In genomic region chr18:35605686-35606417, GRCh38 we compare ENCODE assay signal across 18 cellular contexts. TPM values are rescaled to one million over a fixed set of nuclear protein-coding genes. Genes with fewer than 3 reads are reported as not detected.
DNase-seq lines count a peak whose midpoint lies in the region; ATAC-seq, FAIRE-seq and TF ChIP-seq lines count a peak whose summit lies in the region.
"Had no signal": no experiment of that assay in that cellular context is flagged by ENCODE, and none has a peak within 500 bp of the region (broad histone marks: within the 10 kb centered on the region; RNA-seq: fewer than 3 reads in every experiment).

No MANE protein-coding gene starts in this region.

- FAIRE-seq in A549 (lab: Jason Lieb, UNC) = no peak

- BruUV-seq in HCT116 (replicated peaks; lab: Mats Ljungman, UMichigan) = no TSS peak

- RAD21 ChIA-PET in HCT116 (lab: Charles Lee; ENCODE audit: low non-redundant PET in 1 of 2, low total read pairs in 2 of 2, uncharacterized antibody in 2 of 2, unreplicated experiment in 2 of 2) = no interaction called here

- H3K4me1 Mint-ChIP-seq in activated T-helper 17 cell treated with anti-CD3 and anti-CD28 coated beads, Interleukin-2, amount 50 U/mL, for 72 hours = peaks cover 5% of the 10 kb centered on the region

- peak overlapping the region; percentile 28; the same call in 2 of the 3 replicates for H3K4me2 ChIP-seq in A549
- peak overlapping the region; percentile 18; the same call in 1 of the 2 replicates for H3K4me2 ChIP-seq in HCT116 (ENCODE audit: low read length)

- peaks cover 43% of the 10 kb centered on the region for H3K4me1 ChIP-seq in A549
- H3K4me1 ChIP-seq in HCT116 (ENCODE audit: control insufficient read depth in 1 of 2, insufficient read depth in 2 of 2, low read length in 2 of 2) = peaks cover 0 to 7% of the 10 kb centered on the region in 2 experiments; a peak in 2 of 4 replicates

- CTCF ChIA-PET in A549 (lab: Yijun Ruan, JAX) = interaction anchor here (1.3 kb wide), 1 partner anchor 197 kb away, joined by 3 read pairs; no protein-coding TSS in a partner anchor
- CTCF ChIA-PET in HCT116 (lab: Charles Lee) = no interaction called here

- ATAC-seq in A549 = no peak
- ATAC-seq in HCT116 = no peak
- ATAC-seq in activated T-helper 17 cell treated with anti-CD3 and anti-CD28 coated beads, Interleukin-2, amount 50 U/mL, for 72 hours (replicated peaks) = peak; percentile 68
- ATAC-seq in HG02610 (IDR thresholded peaks at IDR 0.05; ENCODE audit: unreplicated experiment) = no peak
- ATAC-seq: left cardiac atrium, psoas muscle had no signal

- POLR2A ChIA-PET in A549 (lab: Yijun Ruan, JAX) (no interaction called here), HCT116 (lab: Charles Lee) (interaction anchor here (0.7 kb wide), 1 partner anchor 151 kb away, joined by 4 read pairs; no protein-coding TSS in a partner anchor)

- H3K9me3 ChIP-seq in A549 = peaks cover 16% of the 10 kb centered on the region; the same call in 2 of the 3 replicates
- H3K9me3 ChIP-seq in HCT116 (ENCODE audit: control insufficient read depth in 1 of 2, insufficient read depth in 1 of 2, low read depth in 1 of 2, low read length in 2 of 2) = 0 out of 4 replicates have a peak, but pooled peaks cover 0 to 6% of the 10 kb centered on the region in 2 experiments

- peak overlapping the region; percentile 29 for H3K27ac Mint-ChIP-seq in activated T-helper 17 cell treated with anti-CD3 and anti-CD28 coated beads, Interleukin-2, amount 50 U/mL, for 72 hours
- H3K27ac Mint-ChIP-seq: HFFc6 had no signal

- H3K27me3 Mint-ChIP-seq in activated T-helper 17 cell treated with anti-CD3 and anti-CD28 coated beads, Interleukin-2, amount 50 U/mL, for 72 hours = no peaks in the 10 kb centered on the region

- DNase-seq in A549 (ENCODE audit: low read depth in 1 of 2, low spot score in 1 of 2) = no peak
- no peak for DNase-seq in HCT116 (ENCODE audit: low read depth, low spot score)
- peak; percentile 16 for DNase-seq in glomerular visceral epithelial cell (ENCODE audit: extremely low spot score)
- DNase-seq in cardiac septum (ENCODE audit: low spot score) = no peak
- DNase-seq in SKM-1 (lab: John Stamatoyannopoulos, UW; ENCODE audit: unreplicated experiment) = no peak
- no peak for DNase-seq in activated CD4-positive, alpha-beta T cell treated with anti-CD3 and anti-CD28 coated beads, Interleukin-2, amount 50 U/mL, for 1 hour
- DNase-seq: anterior cingulate cortex; DMS79 treated with DMSO at 0.1 percent for 48 hours; glutamatergic neuron; HFFc6; left cardiac atrium; NCI-H1048; NCI-H226; psoas muscle; stimulated activated CD8-positive, alpha-beta memory T cell treated with anti-CD3 and anti-CD28 coated beads, Interleukin-4, amount 100 ng/mL, for 48 hours; trophoblast cell had no signal

- H2AFZ ChIP-seq in HCT116 (ENCODE audit: low read depth, low read length, poor library complexity, severe bottlenecking) = no peak overlapping the region

- H3K79me2 ChIP-seq in HCT116 (ENCODE audit: insufficient read depth, low read length) = peaks cover 57% of the 10 kb centered on the region

- H3K4me3 ChIP-seq in A549 = no peak overlapping the region
- H3K4me3 ChIP-seq in HCT116 (replicated peaks in 1 of 2; ENCODE audit: low read depth in 1 of 2, low read length in 2 of 2) = no peak overlapping the region
- H3K4me3 ChIP-seq: psoas muscle had no signal

- TF ChIP-seq CTCF in A549 (IDR thresholded peaks at IDR 0.05) (no peak), HCT116 (IDR thresholded peaks at IDR 0.05 in 2 of 3, conservative IDR thresholded peaks at IDR 0.05 in 1 of 3; ENCODE audit: borderline replicate concordance in 1 of 3, insufficient read depth in 1 of 3, low read depth in 2 of 3, low read length in 2 of 3) (no peak)

- intact Hi-C loops in HCT116 (cut with micrococcal nuclease) (no loop called here), cardiac septum (cut with DNase I) (no loop called here)

- no peak overlapping the region for H3K27ac ChIP-seq in A549
- H3K27ac ChIP-seq in HCT116 (ENCODE audit: low read depth, low read length) = no peak overlapping the region
- H3K27ac ChIP-seq: psoas muscle had no signal

- no peaks in the 10 kb centered on the region for H3K36me3 ChIP-seq in HCT116 (ENCODE audit: control insufficient read depth in 1 of 2, insufficient read depth in 2 of 2, low read length in 2 of 2)

- no peaks in the 10 kb centered on the region for H4K20me1 ChIP-seq in HCT116 (ENCODE audit: insufficient read depth)

- WGBS in A549 (ENCODE audit: missing lambda C conversion rate) = 74% methylated on average over 3 of the region's 3 CpGs

- no peaks in the 10 kb centered on the region for H3K36me3 Mint-ChIP-seq in activated T-helper 17 cell treated with anti-CD3 and anti-CD28 coated beads, Interleukin-2, amount 50 U/mL, for 72 hours (ENCODE audit: low read depth)

- peak overlapping the region; percentile 25 for H3K4me3 Mint-ChIP-seq in activated T-helper 17 cell treated with anti-CD3 and anti-CD28 coated beads, Interleukin-2, amount 50 U/mL, for 72 hours
- H3K4me3 Mint-ChIP-seq: HFFc6 had no signal

- no peak overlapping the region for H3K9ac ChIP-seq in HCT116 (ENCODE audit: low read length)

- TF ChIP-seq EP300 in A549 (IDR thresholded peaks at IDR 0.05) = no peak

- H3K27me3 ChIP-seq in HCT116 (ENCODE audit: insufficient read depth, low read length) = no peaks in the 10 kb centered on the region

- H3K9me2 ChIP-seq in HCT116 (ENCODE audit: insufficient read depth) = no peaks in the 10 kb centered on the region

- no peak for TF ChIP-seq RAD21 in A549 (conservative IDR thresholded peaks at IDR 0.05 in 1 of 2, IDR thresholded peaks at IDR 0.05 in 1 of 2)
- no peak for TF ChIP-seq RAD21 in HCT116 (IDR thresholded peaks at IDR 0.05; ENCODE audit: low read depth)

- TF ChIP-seq POLR2A in A549 (IDR thresholded peaks at IDR 0.05; ENCODE audit: low read length) = no peak
- TF ChIP-seq POLR2A in HCT116 (IDR thresholded peaks at IDR 0.05; ENCODE audit: borderline replicate concordance, extremely low read depth, insufficient read depth, insufficient read length) = no peak

- peaks cover 13% of the 10 kb centered on the region for H3K9me3 Mint-ChIP-seq in activated T-helper 17 cell treated with anti-CD3 and anti-CD28 coated beads, Interleukin-2, amount 50 U/mL, for 72 hours

TF ChIP-seq in A549, 52 proteins besides CTCF, POLR2A, EP300 and RAD21:
- TF ChIP-seq FOSL2 (IDR thresholded peaks at IDR 0.05) (no peak), FOSL2 (CRISPR knock-in tag; IDR thresholded peaks at IDR 0.05) (no peak; the same call in 1 of the 2 replicates), POLR2AphosphoS2 (conservative IDR thresholded peaks at IDR 0.05; ENCODE audit: low read length) (no peak), PBX3 (IDR thresholded peaks at IDR 0.05) (no peak), RNF2 (IDR thresholded peaks at IDR 0.05; ENCODE audit: borderline replicate concordance, low read depth) (no peak), NR3C1 (IDR thresholded peaks at IDR 0.05) (no peak)

TF ChIP-seq in HCT116, 20 proteins besides CTCF, POLR2A, EP300 and RAD21 (continues in another document):
- TF ChIP-seq EGR1 (IDR thresholded peaks at IDR 0.05; ENCODE audit: low read depth) (no peak), CEBPB (IDR thresholded peaks at IDR 0.05; ENCODE audit: low read depth) (no peak), MAX (IDR thresholded peaks at IDR 0.05) (no peak), SRF (IDR thresholded peaks at IDR 0.05; ENCODE audit: low read depth) (no peak), ZBTB33 (IDR thresholded peaks at IDR 0.05; ENCODE audit: extremely low read depth, insufficient replicate concordance, low read length) (no peak), ZNF274 (IDR thresholded peaks at IDR 0.05; ENCODE audit: low read depth, low read length) (no peak), SIN3A (IDR thresholded peaks at IDR 0.05; ENCODE audit: low read depth) (no peak), YY1 (IDR thresholded peaks at IDR 0.05; ENCODE audit: extremely low read depth, insufficient replicate concordance, low read depth, low read length) (no peak), ATF3 (IDR thresholded peaks at IDR 0.05) (no peak), EZH2phosphoT487 (IDR thresholded peaks at IDR 0.05; ENCODE audit: borderline replicate concordance) (no peak)

RNA-seq across cellular contexts. Expression of gene GALNT1, which starts 24.3 kb away (rescaled TPM):
- polyA plus RNA-seq in A549 (2011; rRNA removed) (93.0 and 113 TPM in 2 replicates), A549 (2017; fragmentation: RNase III; extraction: RNeasy Plus Mini Kit Qiagen cat#74134 plus additional on column Dnase treatment) (94.0 to 97.4 TPM (median 96.6 TPM) in 3 replicates)
- polyA plus RNA-seq in A549 (2012; cell fraction: cytosol; rRNA removed) = 17.0 and 18.4 TPM in 2 replicates
- 4.2 and 6.5 TPM in 2 replicates for polyA plus RNA-seq in A549 (2012; cell fraction: nucleus; rRNA removed)
- 48.4 and 52.8 TPM in 2 replicates for polyA minus RNA-seq in A549 (2011; rRNA and poly(A)+ RNA removed)
- total RNA-seq in HCT116 (2021; ENCODE audit: unreplicated experiment) (54.7 TPM), cardiac septum (46.6 TPM)
- 15.3 and 21.2 TPM in 2 replicates for polyA plus RNA-seq in HCT116 (2012)
- total RNA-seq in activated T-helper 17 cell treated with anti-CD3 and anti-CD28 coated beads, Interleukin-2, amount 50 U/mL, for 72 hours = 10 to 100 TPM; 27.9 to 69.3 TPM
